9 cellular contexts compared by ENCODE assay signal in genomic region chr7:2732959-2733584, GRCh38. TPM values are rescaled to one million over a fixed set of nuclear protein-coding genes. Genes with fewer than 3 reads are reported as not detected.
DNase-seq lines count a peak whose midpoint lies in the region; TF ChIP-seq lines count a peak whose summit lies in the region.
"Had no signal": no experiment of that assay in that cellular context is flagged by ENCODE, and none has a peak within 500 bp of the region (broad histone marks: within the 10 kb centered on the region; RNA-seq: fewer than 3 reads in every experiment).

No MANE protein-coding gene starts in this region.

- H3K27me3 ChIP-seq in brain microvascular endothelial cell (replicated peaks) = no peaks in the 10 kb centered on the region
- no peaks in the 10 kb centered on the region for H3K27me3 ChIP-seq in liver (ENCODE audit: control insufficient read depth in 4 of 4, insufficient read depth in 4 of 4, low read length in 3 of 4)
- H3K27me3 ChIP-seq in transverse colon = no peaks in the 10 kb centered on the region

- DNase-seq in DMS53 (lab: John Stamatoyannopoulos, UW) = peak; percentile 41
- DNase-seq in DMS53 treated with DMSO at 0.1 percent for 48 hours (lab: John Stamatoyannopoulos, UW; ENCODE audit: unreplicated experiment) = no peak
- peak; percentile 59 for DNase-seq in brain microvascular endothelial cell
- DNase-seq in transverse colon = peak; percentile 46
- no peak for DNase-seq in glomerular visceral epithelial cell (ENCODE audit: extremely low spot score)
- no peak for DNase-seq in activated naive CD4-positive, alpha-beta T cell treated with Interleukin-2 at 50 U/mL for 16 hours
- DNase-seq in T1000 (lab: John Stamatoyannopoulos, UW) = no peak
- DNase-seq: 8988T had no signal

- in situ Hi-C loops in brain microvascular endothelial cell (cut with HindIII; ENCODE audit: low pct_ligation_motif_present, low sequenced_read_pairs) (no loop called here), transverse colon (cut with MboI; ENCODE audit: low pct_ligation_motif_present in 1 of 4, low pct_unique_long_range_greater_than_20kb in 1 of 4, low sequenced_read_pairs in 3 of 4) (no loop called here)

- H3K27ac ChIP-seq in brain microvascular endothelial cell (peak overlapping the region; percentile 25), liver (ENCODE audit: low read depth in 1 of 2, low read length in 2 of 2) (no peak overlapping the region), transverse colon (peak overlapping the region; percentile 50 to 70 (median 66))

- no peak for TF ChIP-seq EP300 in transverse colon (IDR thresholded peaks at IDR 0.05; ENCODE audit: low read depth)

- TF ChIP-seq RAD21 in liver (IDR thresholded peaks at IDR 0.05) = peak in 1 of 2 donors; percentile 10

- H3K9ac ChIP-seq in liver (ENCODE audit: low read depth in 1 of 2, low read length in 2 of 2) = no peak overlapping the region

- TF ChIP-seq POLR2A in transverse colon (IDR thresholded peaks at IDR 0.05) = no peak

- TF ChIP-seq CTCF in brain microvascular endothelial cell (IDR thresholded peaks at IDR 0.05; ENCODE audit: low read depth, low read length, missing control alignments) (peak; percentile 11), liver (IDR thresholded peaks at IDR 0.05; ENCODE audit: low read depth, low read length, missing input control) (no peak), transverse colon (IDR thresholded peaks at IDR 0.05) (no peak)

- intact Hi-C loops in transverse colon (cut with DNase I; ENCODE audit: low total_unique reads) = no loop called here

- 73% methylated on average over 18 of the region's 18 CpGs for WGBS in liver
- WGBS in transverse colon (ENCODE audit: low coverage in 1 of 2), 2 donors = 58 to 100% methylated on average over 4 to 18 of the region's 18 CpGs

- H3K4me1 ChIP-seq in liver (ENCODE audit: control insufficient read depth in 4 of 4, insufficient read depth in 4 of 4, low read length in 3 of 4) (peaks cover 0 to 4% (median 0%) of the 10 kb centered on the region in 4 donors), transverse colon (peaks cover 14 to 56% (median 30%) of the 10 kb centered on the region in 4 donors)

- H3K9me3 ChIP-seq in liver (ENCODE audit: control insufficient read depth in 4 of 4, low read length in 3 of 4) (no peaks in the 10 kb centered on the region), transverse colon (no peaks in the 10 kb centered on the region)

- H3K36me3 ChIP-seq in brain microvascular endothelial cell (replicated peaks) (peaks cover 23% of the 10 kb centered on the region), liver (ENCODE audit: control insufficient read depth in 4 of 4, insufficient read depth in 3 of 4, low read depth in 1 of 4, low read length in 3 of 4) (peaks cover 0 to 6% (median 1%) of the 10 kb centered on the region in 4 donors), transverse colon (peaks cover 0 to 5% (median 0%) of the 10 kb centered on the region in 4 donors)

- H3K4me3 ChIP-seq in brain microvascular endothelial cell (ENCODE audit: low read depth, low read length) (no peak overlapping the region), liver (ENCODE audit: low read depth in 1 of 3, low read length in 3 of 3) (no peak overlapping the region), transverse colon (no peak overlapping the region)

TF ChIP-seq in liver, 16 proteins besides CTCF, POLR2A, EP300 and RAD21:
- no peak for TF ChIP-seq FOXA1 (IDR thresholded peaks at IDR 0.05)
- TF ChIP-seq NR2F2 (IDR thresholded peaks at IDR 0.05) = peak; percentile 20

RNA-seq across cellular contexts. Expression of gene AMZ1, which starts 45.1 kb away (rescaled TPM):
- total RNA-seq in liver = 1 to 10 TPM in 1 of 2 donors, not detected in 1; 1.3 TPM
- 1 to 10 TPM in 1 of 2 donors, under 1 TPM in 1; 0.10 to 1.1 TPM for polyA plus RNA-seq in liver
- under 1 TPM in 1 of 4 donors, not detected in 3; 0.64 TPM for total RNA-seq in transverse colon

Comparison
In these comparisons a context has a peak if more than half of its experiments do, and no peak if none do; other contexts are left out.
1. DNase-seq: peak in DMS53 (single experiment), brain microvascular endothelial cell (single experiment) and transverse colon (single experiment); none in DMS53 treated with DMSO at 0.1 percent for 48 hours (single experiment), glomerular visceral epithelial cell (single experiment), activated naive CD4-positive, alpha-beta T cell treated with Interleukin-2 at 50 U/mL for 16 hours (single experiment) and T1000 (single experiment).
2. H3K27ac ChIP-seq: peak in brain microvascular endothelial cell (single experiment) and transverse colon (4 of 4); none in liver (0 of 2).